Comparison of ENCODE assay signal across 1 cellular context in the genomic region with DNA sequence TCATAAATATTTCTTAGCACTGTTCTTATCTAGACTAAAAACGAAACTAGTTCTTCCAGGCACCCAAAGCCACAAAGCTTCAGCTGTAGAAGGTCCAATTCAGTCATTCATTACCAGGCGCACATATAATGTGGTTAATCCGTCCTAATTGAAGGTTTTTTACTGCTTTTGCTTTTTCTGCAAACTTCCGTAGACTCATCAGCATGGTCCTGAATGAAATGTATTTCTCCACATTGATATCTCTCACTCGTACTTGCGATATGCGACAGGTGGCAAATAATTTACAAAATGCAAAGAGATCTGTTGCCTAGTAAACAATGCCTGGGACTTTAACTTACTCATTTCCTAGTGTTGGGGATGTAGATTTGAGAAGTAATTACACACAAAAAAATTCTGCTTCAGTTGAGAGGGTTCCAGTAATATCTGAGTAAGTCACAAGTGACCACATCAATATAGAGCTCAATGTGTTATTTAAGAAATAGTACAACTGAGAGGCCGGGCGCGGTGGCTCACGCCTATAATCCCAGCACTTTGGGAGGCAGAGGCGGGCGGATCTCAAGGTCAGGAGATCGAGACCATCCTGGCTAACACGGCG.
TF ChIP-seq lines count a peak whose summit lies in the region.

No MANE protein-coding gene starts in this region.

TF ChIP-seq in GM12878, 131 proteins besides CTCF, POLR2A, EP300 and RAD21 (continued from another document and continues in another):
- TF ChIP-seq, protein P1, sequence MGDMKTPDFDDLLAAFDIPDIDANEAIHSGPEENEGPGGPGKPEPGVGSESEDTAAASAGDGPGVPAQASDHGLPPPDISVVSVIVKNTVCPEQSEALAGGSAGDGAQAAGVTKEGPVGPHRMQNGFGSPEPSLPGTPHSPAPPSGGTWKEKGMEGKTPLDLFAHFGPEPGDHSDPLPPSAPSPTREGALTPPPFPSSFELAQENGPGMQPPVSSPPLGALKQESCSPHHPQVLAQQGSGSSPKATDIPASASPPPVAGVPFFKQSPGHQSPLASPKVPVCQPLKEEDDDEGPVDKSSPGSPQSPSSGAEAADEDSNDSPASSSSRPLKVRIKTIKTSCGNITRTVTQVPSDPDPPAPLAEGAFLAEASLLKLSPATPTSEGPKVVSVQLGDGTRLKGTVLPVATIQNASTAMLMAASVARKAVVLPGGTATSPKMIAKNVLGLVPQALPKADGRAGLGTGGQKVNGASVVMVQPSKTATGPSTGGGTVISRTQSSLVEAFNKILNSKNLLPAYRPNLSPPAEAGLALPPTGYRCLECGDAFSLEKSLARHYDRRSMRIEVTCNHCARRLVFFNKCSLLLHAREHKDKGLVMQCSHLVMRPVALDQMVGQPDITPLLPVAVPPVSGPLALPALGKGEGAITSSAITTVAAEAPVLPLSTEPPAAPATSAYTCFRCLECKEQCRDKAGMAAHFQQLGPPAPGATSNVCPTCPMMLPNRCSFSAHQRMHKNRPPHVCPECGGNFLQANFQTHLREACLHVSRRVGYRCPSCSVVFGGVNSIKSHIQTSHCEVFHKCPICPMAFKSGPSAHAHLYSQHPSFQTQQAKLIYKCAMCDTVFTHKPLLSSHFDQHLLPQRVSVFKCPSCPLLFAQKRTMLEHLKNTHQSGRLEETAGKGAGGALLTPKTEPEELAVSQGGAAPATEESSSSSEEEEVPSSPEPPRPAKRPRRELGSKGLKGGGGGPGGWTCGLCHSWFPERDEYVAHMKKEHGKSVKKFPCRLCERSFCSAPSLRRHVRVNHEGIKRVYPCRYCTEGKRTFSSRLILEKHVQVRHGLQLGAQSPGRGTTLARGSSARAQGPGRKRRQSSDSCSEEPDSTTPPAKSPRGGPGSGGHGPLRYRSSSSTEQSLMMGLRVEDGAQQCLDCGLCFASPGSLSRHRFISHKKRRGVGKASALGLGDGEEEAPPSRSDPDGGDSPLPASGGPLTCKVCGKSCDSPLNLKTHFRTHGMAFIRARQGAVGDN (IDR thresholded peaks at IDR 0.05), result no peak
- TF ChIP-seq SMARCA5 (IDR thresholded peaks at IDR 0.05) (peak; percentile 16; the same call in 1 of the 2 replicates), RBBP5 (conservative IDR thresholded peaks at IDR 0.05) (no peak), ATF7 (IDR thresholded peaks at IDR 0.05; ENCODE audit: low read depth) (peak; percentile 47; the same call in 1 of the 2 replicates), BCL11A (IDR thresholded peaks at IDR 0.05; ENCODE audit: low read depth, low read length) (peak; percentile 68; the same call in 1 of the 2 replicates), MXI1 (IDR thresholded peaks at IDR 0.05; ENCODE audit: low read depth, low read length) (no peak), KAT2A (conservative IDR thresholded peaks at IDR 0.05; ENCODE audit: control insufficient read depth, low read depth, low read length) (no peak), RUNX3 (IDR thresholded peaks at IDR 0.05; ENCODE audit: low read length) (peak; percentile 94), SRF (IDR thresholded peaks at IDR 0.05; ENCODE audit: low read depth in 2 of 2, low read length in 2 of 2) (no peak), POU2F2 (IDR thresholded peaks at IDR 0.05; ENCODE audit: borderline replicate concordance, low read depth, low read length) (no peak), ZNF384 (IDR thresholded peaks at IDR 0.05; ENCODE audit: borderline replicate concordance, low read depth, low read length) (no peak), EZH2 (IDR thresholded peaks at IDR 0.05; ENCODE audit: borderline replicate concordance, control insufficient read depth, low read depth, low read length) (no peak), SUPT20H (IDR thresholded peaks at IDR 0.05; ENCODE audit: borderline replicate concordance, control insufficient read depth, low read depth, low read length) (no peak), FOXK2 (IDR thresholded peaks at IDR 0.05) (no peak), YBX1 (IDR thresholded peaks at IDR 0.05) (no peak), HDGF (IDR thresholded peaks at IDR 0.05) (no peak), YY1 (IDR thresholded peaks at IDR 0.05; ENCODE audit: low read depth, low read length) (no peak), RFX5 (IDR thresholded peaks at IDR 0.05; ENCODE audit: low read depth, low read length) (no peak), NBN (IDR thresholded peaks at IDR 0.05) (0 out of 2 replicates have a peak, but pooled peaks have one; percentile 19), STAT1 (conservative IDR thresholded peaks at IDR 0.05) (no peak), FOXM1 (IDR thresholded peaks at IDR 0.05; ENCODE audit: low read depth, low read length) (no peak), CHD1 (IDR thresholded peaks at IDR 0.05; ENCODE audit: low read depth, low read length) (no peak)
- TF ChIP-seq, protein P2, sequence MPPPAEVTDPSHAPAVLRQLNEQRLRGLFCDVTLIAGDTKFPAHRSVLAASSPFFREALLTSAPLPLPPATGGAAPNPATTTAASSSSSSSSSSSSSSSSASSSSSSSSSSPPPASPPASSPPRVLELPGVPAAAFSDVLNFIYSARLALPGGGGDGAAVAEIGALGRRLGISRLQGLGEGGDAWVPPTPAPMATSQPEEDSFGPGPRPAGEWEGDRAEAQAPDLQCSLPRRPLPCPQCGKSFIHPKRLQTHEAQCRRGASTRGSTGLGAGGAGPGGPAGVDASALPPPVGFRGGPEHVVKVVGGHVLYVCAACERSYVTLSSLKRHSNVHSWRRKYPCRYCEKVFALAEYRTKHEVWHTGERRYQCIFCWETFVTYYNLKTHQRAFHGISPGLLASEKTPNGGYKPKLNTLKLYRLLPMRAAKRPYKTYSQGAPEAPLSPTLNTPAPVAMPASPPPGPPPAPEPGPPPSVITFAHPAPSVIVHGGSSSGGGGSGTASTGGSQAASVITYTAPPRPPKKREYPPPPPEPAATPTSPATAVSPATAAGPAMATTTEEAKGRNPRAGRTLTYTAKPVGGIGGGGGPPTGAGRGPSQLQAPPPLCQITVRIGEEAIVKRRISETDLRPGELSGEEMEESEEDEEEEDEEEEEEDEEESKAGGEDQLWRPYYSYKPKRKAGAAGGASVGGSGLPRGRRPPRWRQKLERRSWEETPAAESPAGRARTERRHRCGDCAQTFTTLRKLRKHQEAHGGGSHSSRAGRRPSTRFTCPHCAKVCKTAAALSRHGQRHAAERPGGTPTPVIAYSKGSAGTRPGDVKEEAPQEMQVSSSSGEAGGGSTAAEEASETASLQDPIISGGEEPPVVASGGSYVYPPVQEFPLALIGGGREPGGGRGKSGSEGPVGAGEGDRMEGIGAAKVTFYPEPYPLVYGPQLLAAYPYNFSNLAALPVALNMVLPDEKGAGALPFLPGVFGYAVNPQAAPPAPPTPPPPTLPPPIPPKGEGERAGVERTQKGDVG (CRISPR knock-in tag; IDR thresholded peaks at IDR 0.05), result no peak
- TF ChIP-seq, protein P3, sequence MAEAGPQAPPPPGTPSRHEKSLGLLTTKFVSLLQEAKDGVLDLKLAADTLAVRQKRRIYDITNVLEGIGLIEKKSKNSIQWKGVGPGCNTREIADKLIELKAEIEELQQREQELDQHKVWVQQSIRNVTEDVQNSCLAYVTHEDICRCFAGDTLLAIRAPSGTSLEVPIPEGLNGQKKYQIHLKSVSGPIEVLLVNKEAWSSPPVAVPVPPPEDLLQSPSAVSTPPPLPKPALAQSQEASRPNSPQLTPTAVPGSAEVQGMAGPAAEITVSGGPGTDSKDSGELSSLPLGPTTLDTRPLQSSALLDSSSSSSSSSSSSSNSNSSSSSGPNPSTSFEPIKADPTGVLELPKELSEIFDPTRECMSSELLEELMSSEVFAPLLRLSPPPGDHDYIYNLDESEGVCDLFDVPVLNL (IDR thresholded peaks at IDR 0.05; ENCODE audit: low read depth, low read length), result no peak
- TF ChIP-seq, protein P4, sequence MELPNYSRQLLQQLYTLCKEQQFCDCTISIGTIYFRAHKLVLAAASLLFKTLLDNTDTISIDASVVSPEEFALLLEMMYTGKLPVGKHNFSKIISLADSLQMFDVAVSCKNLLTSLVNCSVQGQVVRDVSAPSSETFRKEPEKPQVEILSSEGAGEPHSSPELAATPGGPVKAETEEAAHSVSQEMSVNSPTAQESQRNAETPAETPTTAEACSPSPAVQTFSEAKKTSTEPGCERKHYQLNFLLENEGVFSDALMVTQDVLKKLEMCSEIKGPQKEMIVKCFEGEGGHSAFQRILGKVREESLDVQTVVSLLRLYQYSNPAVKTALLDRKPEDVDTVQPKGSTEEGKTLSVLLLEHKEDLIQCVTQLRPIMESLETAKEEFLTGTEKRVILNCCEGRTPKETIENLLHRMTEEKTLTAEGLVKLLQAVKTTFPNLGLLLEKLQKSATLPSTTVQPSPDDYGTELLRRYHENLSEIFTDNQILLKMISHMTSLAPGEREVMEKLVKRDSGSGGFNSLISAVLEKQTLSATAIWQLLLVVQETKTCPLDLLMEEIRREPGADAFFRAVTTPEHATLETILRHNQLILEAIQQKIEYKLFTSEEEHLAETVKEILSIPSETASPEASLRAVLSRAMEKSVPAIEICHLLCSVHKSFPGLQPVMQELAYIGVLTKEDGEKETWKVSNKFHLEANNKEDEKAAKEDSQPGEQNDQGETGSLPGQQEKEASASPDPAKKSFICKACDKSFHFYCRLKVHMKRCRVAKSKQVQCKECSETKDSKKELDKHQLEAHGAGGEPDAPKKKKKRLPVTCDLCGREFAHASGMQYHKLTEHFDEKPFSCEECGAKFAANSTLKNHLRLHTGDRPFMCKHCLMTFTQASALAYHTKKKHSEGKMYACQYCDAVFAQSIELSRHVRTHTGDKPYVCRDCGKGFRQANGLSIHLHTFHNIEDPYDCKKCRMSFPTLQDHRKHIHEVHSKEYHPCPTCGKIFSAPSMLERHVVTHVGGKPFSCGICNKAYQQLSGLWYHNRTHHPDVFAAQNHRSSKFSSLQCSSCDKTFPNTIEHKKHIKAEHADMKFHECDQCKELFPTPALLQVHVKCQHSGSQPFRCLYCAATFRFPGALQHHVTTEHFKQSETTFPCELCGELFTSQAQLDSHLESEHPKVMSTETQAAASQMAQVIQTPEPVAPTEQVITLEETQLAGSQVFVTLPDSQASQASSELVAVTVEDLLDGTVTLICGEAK (IDR thresholded peaks at IDR 0.05; ENCODE audit: borderline replicate concordance), result no peak
- TF ChIP-seq, protein P5, sequence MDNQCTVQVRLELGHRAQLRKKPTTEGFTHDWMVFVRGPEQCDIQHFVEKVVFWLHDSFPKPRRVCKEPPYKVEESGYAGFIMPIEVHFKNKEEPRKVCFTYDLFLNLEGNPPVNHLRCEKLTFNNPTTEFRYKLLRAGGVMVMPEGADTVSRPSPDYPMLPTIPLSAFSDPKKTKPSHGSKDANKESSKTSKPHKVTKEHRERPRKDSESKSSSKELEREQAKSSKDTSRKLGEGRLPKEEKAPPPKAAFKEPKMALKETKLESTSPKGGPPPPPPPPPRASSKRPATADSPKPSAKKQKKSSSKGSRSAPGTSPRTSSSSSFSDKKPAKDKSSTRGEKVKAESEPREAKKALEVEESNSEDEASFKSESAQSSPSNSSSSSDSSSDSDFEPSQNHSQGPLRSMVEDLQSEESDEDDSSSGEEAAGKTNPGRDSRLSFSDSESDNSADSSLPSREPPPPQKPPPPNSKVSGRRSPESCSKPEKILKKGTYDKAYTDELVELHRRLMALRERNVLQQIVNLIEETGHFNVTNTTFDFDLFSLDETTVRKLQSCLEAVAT (IDR thresholded peaks at IDR 0.05), result 0 out of 2 replicates have a peak, but pooled peaks have one; percentile 32
- TF ChIP-seq, protein P6, sequence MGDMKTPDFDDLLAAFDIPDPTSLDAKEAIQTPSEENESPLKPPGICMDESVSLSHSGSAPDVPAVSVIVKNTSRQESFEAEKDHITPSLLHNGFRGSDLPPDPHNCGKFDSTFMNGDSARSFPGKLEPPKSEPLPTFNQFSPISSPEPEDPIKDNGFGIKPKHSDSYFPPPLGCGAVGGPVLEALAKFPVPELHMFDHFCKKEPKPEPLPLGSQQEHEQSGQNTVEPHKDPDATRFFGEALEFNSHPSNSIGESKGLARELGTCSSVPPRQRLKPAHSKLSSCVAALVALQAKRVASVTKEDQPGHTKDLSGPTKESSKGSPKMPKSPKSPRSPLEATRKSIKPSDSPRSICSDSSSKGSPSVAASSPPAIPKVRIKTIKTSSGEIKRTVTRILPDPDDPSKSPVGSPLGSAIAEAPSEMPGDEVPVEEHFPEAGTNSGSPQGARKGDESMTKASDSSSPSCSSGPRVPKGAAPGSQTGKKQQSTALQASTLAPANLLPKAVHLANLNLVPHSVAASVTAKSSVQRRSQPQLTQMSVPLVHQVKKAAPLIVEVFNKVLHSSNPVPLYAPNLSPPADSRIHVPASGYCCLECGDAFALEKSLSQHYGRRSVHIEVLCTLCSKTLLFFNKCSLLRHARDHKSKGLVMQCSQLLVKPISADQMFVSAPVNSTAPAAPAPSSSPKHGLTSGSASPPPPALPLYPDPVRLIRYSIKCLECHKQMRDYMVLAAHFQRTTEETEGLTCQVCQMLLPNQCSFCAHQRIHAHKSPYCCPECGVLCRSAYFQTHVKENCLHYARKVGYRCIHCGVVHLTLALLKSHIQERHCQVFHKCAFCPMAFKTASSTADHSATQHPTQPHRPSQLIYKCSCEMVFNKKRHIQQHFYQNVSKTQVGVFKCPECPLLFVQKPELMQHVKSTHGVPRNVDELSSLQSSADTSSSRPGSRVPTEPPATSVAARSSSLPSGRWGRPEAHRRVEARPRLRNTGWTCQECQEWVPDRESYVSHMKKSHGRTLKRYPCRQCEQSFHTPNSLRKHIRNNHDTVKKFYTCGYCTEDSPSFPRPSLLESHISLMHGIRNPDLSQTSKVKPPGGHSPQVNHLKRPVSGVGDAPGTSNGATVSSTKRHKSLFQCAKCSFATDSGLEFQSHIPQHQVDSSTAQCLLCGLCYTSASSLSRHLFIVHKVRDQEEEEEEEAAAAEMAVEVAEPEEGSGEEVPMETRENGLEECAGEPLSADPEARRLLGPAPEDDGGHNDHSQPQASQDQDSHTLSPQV (IDR thresholded peaks at IDR 0.05), result no peak
- TF ChIP-seq, protein P7, sequence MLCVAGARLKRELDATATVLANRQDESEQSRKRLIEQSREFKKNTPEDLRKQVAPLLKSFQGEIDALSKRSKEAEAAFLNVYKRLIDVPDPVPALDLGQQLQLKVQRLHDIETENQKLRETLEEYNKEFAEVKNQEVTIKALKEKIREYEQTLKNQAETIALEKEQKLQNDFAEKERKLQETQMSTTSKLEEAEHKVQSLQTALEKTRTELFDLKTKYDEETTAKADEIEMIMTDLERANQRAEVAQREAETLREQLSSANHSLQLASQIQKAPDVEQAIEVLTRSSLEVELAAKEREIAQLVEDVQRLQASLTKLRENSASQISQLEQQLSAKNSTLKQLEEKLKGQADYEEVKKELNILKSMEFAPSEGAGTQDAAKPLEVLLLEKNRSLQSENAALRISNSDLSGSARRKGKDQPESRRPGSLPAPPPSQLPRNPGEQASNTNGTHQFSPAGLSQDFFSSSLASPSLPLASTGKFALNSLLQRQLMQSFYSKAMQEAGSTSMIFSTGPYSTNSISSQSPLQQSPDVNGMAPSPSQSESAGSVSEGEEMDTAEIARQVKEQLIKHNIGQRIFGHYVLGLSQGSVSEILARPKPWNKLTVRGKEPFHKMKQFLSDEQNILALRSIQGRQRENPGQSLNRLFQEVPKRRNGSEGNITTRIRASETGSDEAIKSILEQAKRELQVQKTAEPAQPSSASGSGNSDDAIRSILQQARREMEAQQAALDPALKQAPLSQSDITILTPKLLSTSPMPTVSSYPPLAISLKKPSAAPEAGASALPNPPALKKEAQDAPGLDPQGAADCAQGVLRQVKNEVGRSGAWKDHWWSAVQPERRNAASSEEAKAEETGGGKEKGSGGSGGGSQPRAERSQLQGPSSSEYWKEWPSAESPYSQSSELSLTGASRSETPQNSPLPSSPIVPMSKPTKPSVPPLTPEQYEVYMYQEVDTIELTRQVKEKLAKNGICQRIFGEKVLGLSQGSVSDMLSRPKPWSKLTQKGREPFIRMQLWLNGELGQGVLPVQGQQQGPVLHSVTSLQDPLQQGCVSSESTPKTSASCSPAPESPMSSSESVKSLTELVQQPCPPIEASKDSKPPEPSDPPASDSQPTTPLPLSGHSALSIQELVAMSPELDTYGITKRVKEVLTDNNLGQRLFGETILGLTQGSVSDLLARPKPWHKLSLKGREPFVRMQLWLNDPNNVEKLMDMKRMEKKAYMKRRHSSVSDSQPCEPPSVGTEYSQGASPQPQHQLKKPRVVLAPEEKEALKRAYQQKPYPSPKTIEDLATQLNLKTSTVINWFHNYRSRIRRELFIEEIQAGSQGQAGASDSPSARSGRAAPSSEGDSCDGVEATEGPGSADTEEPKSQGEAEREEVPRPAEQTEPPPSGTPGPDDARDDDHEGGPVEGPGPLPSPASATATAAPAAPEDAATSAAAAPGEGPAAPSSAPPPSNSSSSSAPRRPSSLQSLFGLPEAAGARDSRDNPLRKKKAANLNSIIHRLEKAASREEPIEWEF (IDR thresholded peaks at IDR 0.05; ENCODE audit: insufficient replicate concordance, low read depth, low read length), result no peak
